ENCODE assay signal across 9 cellular contexts in the genomic region with DNA sequence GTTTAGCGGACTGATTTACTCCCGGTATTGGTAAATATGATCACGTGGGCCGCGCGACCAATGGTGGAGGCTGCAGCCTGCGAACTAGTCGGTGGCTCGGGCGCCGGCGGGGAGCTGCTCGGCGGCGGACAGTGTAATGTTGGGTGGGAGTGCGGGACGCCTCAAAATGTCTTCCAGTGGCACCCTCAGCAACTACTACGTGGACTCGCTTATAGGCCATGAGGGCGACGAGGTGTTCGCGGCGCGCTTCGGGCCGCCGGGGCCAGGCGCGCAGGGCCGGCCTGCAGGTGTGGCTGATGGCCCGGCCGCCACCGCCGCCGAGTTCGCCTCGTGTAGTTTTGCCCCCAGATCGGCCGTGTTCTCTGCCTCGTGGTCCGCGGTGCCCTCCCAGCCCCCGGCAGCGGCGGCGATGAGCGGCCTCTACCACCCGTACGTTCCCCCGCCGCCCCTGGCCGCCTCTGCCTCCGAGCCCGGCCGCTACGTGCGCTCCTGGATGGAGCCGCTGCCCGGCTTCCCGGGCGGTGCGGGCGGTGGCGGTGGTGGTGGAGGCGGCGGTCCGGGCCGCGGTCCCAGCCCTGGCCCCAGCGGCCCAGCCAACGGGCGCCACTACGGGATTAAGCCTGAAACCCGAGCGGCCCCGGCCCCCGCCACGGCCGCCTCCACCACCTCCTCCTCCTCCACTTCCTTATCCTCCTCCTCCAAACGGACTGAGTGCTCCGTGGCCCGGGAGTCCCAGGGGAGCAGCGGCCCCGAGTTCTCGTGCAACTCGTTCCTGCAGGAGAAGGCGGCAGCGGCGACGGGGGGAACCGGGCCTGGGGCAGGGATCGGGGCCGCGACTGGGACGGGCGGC. TPM values are rescaled to one million over a fixed set of nuclear protein-coding genes. Genes with fewer than 3 reads are reported as not detected.
DNase-seq lines count a peak whose midpoint lies in the region; ATAC-seq, FAIRE-seq and TF ChIP-seq lines count a peak whose summit lies in the region.
"Had no signal": no experiment of that assay in that cellular context is flagged by ENCODE, and none has a peak within 500 bp of the region (broad histone marks: within the 10 kb centered on the region; RNA-seq: fewer than 3 reads in every experiment).

Gene HOXD9, plus strand, starts transcription at position 87 of the 850 bp plus-strand sequence. Its CDS starts 50 bp downstream, at position 137.

- peak within 1 kb of the TSS; percentile 19 for H4K8ac ChIP-seq in neuronal stem cell (ENCODE audit: low read depth, low read length)

- H2AFZ ChIP-seq in neuronal stem cell (ENCODE audit: low read length) (peak within 1 kb of the TSS; percentile 95), PC-9 (no peak within 1 kb of the TSS)

- no peak within 1 kb of the TSS for H3K9ac ChIP-seq in neuronal stem cell (ENCODE audit: low read depth, low read length, poor library complexity)

- no peaks in the 10 kb centered on the region for H3K9me2 ChIP-seq in PC-9 (ENCODE audit: insufficient read depth)

- H3K27ac ChIP-seq in Peyer's patch (peak within 1 kb of the TSS; percentile 4 to 49 (median 44)), esophagus (ENCODE audit: low read depth in 2 of 2, low read length in 1 of 2) (peak within 1 kb of the TSS; percentile 17 to 22), neuronal stem cell (replicated peaks; ENCODE audit: low read length) (no peak within 1 kb of the TSS), PC-9 (no peak within 1 kb of the TSS)

- no peak within 1 kb of the TSS for H2BK12ac ChIP-seq in neuronal stem cell (ENCODE audit: low read length)

- peak within 1 kb of the TSS; percentile 68 for H3K4me2 ChIP-seq in neuronal stem cell (ENCODE audit: insufficient read depth, low read length, poor library complexity, severe bottlenecking)
- H3K4me2 ChIP-seq in PC-9 = no peak within 1 kb of the TSS

- no TSS peak for BruUV-seq in PC-9 (replicated peaks; lab: Mats Ljungman, UMichigan)

- H3K23ac ChIP-seq in neuronal stem cell (ENCODE audit: low read depth, low read length, poor library complexity) = peak within 1 kb of the TSS; percentile 25

- no peaks in the 10 kb centered on the region for H3K79me1 ChIP-seq in neuronal stem cell (ENCODE audit: low read depth, low read length)

- no peak within 1 kb of the TSS for H3K4ac ChIP-seq in neuronal stem cell (ENCODE audit: low read length)

- H3K18ac ChIP-seq in neuronal stem cell (ENCODE audit: low read length) = peak within 1 kb of the TSS; percentile 77

- H3K36me3 ChIP-seq in Peyer's patch (no peaks in the 10 kb centered on the region), esophagus (ENCODE audit: control insufficient read depth in 2 of 2, insufficient read depth in 2 of 2, low read length in 1 of 2) (no peaks in the 10 kb centered on the region), neuronal stem cell (replicated peaks in 1 of 2; ENCODE audit: control insufficient read depth in 2 of 2, insufficient read depth in 2 of 2, low read length in 2 of 2) (no peaks in the 10 kb centered on the region), PC-9 (ENCODE audit: low read depth) (no peaks in the 10 kb centered on the region)

- H3K14ac ChIP-seq in neuronal stem cell (ENCODE audit: low read length) = peak within 1 kb of the TSS; percentile 66

- H3F3A ChIP-seq in PC-9 (ENCODE audit: insufficient read depth, low read depth) = no peaks in the 10 kb centered on the region

- no peaks in the 10 kb centered on the region for H4K20me1 ChIP-seq in PC-9 (ENCODE audit: insufficient read depth)

- H2AK5ac ChIP-seq in neuronal stem cell (ENCODE audit: low read depth, low read length) = no peak within 1 kb of the TSS

- intact Hi-C loops in PC-9 (cut with micrococcal nuclease; ENCODE audit: unreplicated experiment) = no loop called here

- H3K4me1 ChIP-seq in Peyer's patch (peaks cover 0 to 17% (median 0%) of the 10 kb centered on the region in 4 donors), esophagus (ENCODE audit: control insufficient read depth in 2 of 2, insufficient read depth in 2 of 2, low read length in 1 of 2) (peaks cover 0 to 6% of the 10 kb centered on the region in 2 donors), neuronal stem cell (ENCODE audit: control insufficient read depth in 2 of 2, insufficient read depth in 1 of 2, low read depth in 1 of 2, low read length in 2 of 2) (no peaks in the 10 kb centered on the region), PC-9 (replicated peaks; ENCODE audit: insufficient read depth) (no peaks in the 10 kb centered on the region)

- H3K27me3 ChIP-seq in Peyer's patch (peaks cover 0 to 60% of the 10 kb centered on the region in 2 donors), esophagus (ENCODE audit: control insufficient read depth in 1 of 2, insufficient read depth in 2 of 2, low read length in 2 of 2) (peaks cover 15 to 65% of the 10 kb centered on the region in 2 donors), neuronal stem cell (ENCODE audit: control insufficient read depth in 3 of 3, insufficient read depth in 3 of 3, low read depth in 1 of 3, low read length in 3 of 3) (peaks cover 61 to 98% (median 92%) of the 10 kb centered on the region in 3 experiments), PC-9 (ENCODE audit: insufficient read depth, low read depth) (peaks cover 60% of the 10 kb centered on the region)

- H3K4me3 ChIP-seq in Peyer's patch (peak within 1 kb of the TSS; percentile 10 to 63 (median 47)), esophagus (ENCODE audit: low read depth in 1 of 2, low read length in 2 of 2) (peak within 1 kb of the TSS; percentile 34 to 36), neuronal stem cell (ENCODE audit: low read length in 2 of 2) (peak within 1 kb of the TSS; percentile 36 to 50), PC-9 (no peak within 1 kb of the TSS)

- FAIRE-seq in D721Med (lab: Jason Lieb, UNC) = no peak

- H2BK15ac ChIP-seq in neuronal stem cell (ENCODE audit: low read length) = no peak within 1 kb of the TSS

- CTCF ChIA-PET in PC-9 (lab: Charles Lee) = no interaction called here

- H3K9me3 ChIP-seq in Peyer's patch = peaks cover 0 to 4% (median 0%) of the 10 kb centered on the region in 4 donors
- H3K9me3 ChIP-seq in esophagus (ENCODE audit: control insufficient read depth in 2 of 2, insufficient read depth in 1 of 2, low read depth in 1 of 2, low read length in 1 of 2) = peaks cover 2 to 7% of the 10 kb centered on the region in 2 donors
- no peaks in the 10 kb centered on the region for H3K9me3 ChIP-seq in neuronal stem cell (replicated peaks in 1 of 2; ENCODE audit: control insufficient read depth in 2 of 2, insufficient read depth in 1 of 2, low read depth in 1 of 2, low read length in 2 of 2)
- H3K9me3 ChIP-seq in PC-9 (ENCODE audit: insufficient read depth, low read depth) = no peaks in the 10 kb centered on the region

- POLR2A ChIA-PET in PC-9 (lab: Charles Lee; ENCODE audit: unreplicated experiment) = no interaction called here

- H3K79me2 ChIP-seq in PC-9 (ENCODE audit: low read depth) = no peaks in the 10 kb centered on the region

- ATAC-seq in GM18867 (IDR thresholded peaks at IDR 0.05; ENCODE audit: unreplicated experiment) = no peak

- no peak within 1 kb of the TSS for H4K91ac ChIP-seq in neuronal stem cell (ENCODE audit: low read depth, low read length, poor library complexity)

- H2BK5ac ChIP-seq in neuronal stem cell (ENCODE audit: low read length) = no peak within 1 kb of the TSS

- TF ChIP-seq CTCF in D721Med (IDR thresholded peaks at IDR 0.05; ENCODE audit: insufficient read depth, missing control alignments) (no peak), Peyer's patch (IDR thresholded peaks at IDR 0.05) (no peak), PC-9 (conservative IDR thresholded peaks at IDR 0.05) (no peak)

- peak; percentile 71 for DNase-seq in D721Med (ENCODE audit: insufficient read length, low spot score)
- peak; percentile 38 to 77 (median 70) for DNase-seq in Peyer's patch
- DNase-seq in neuronal stem cell (ENCODE audit: low spot score) = no peak
- no peak for DNase-seq in NK-92 (lab: John Stamatoyannopoulos, UW; ENCODE audit: unreplicated experiment)
- no peak for DNase-seq in PC-9
- DNase-seq in stimulated activated CD4-positive, alpha-beta T cell treated with anti-CD3 and anti-CD28 coated beads, Interleukin-1b, Interleukin-23, amount 100 ng/mL, for 48 hours = no peak

- WGBS in esophagus, 2 donors = 4 to 7% methylated on average over 93 to 97 of the region's 97 CpGs
- no CpG with 5 or more reads among the region's 97 CpGs for WGBS in neuronal stem cell (ENCODE audit: extremely low coverage in 2 of 2, insufficient read length in 2 of 2, insufficient replicate concordance in 1 of 2), 2 donors

- H2BK120ac ChIP-seq in neuronal stem cell (ENCODE audit: low read depth, low read length) = no peak within 1 kb of the TSS

- no peak for TF ChIP-seq POLR2A in Peyer's patch (IDR thresholded peaks at IDR 0.05)

RNA-seq across cellular contexts. Expression of gene HOXD9, which starts in this region (rescaled TPM):
- total RNA-seq in Peyer's patch (under 1 TPM in 1 of 4 donors, not detected in 3; 0.70 TPM), PC-9 (2021) (not detected in 2 replicates)
- 1 to 10 TPM in 1 of 2 donors, under 1 TPM in 1; 0.99 to 2.4 TPM for polyA plus RNA-seq in esophagus
- not detected for polyA plus RNA-seq in neuronal stem cell (2013, experiment 1 of 2)
- polyA plus RNA-seq in neuronal stem cell (2013, experiment 2 of 2) = not detected
- total RNA-seq: fibroblast of lung had no signal
- polyA plus RNA-seq: fibroblast of lung had no signal

Comparison
In these comparisons a context has a peak if more than half of its experiments do, and no peak if none do; other contexts are left out.
1. Peak in DNase-seq, H3K4me3 ChIP-seq and H3K27ac ChIP-seq in Peyer's patch; RNA of the gene not detected or under 1 TPM.
2. H3K27ac ChIP-seq: peak in esophagus (2 of 2); none in neuronal stem cell (single experiment) and PC-9 (single experiment).